9 cellular contexts compared by ENCODE assay signal in the genomic region with DNA sequence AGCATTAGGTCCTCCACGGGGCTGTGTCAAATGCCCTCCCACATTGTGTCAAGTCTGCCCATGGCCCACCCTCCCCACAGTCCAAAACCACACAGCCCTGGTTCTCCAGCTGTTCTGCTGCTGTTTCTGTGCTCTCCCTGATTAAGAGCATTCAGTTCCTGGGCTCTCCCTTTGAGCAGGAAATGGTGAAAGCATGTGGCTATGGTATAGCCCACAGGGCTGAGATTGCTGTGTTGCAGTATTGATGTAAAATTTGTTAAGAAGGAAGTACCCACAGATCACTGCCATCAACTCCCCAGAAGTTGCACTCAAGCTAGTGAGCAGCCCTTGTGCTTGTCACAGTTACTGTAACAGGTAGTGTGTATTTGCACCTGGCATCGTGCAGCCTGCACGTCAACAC. TPM values are rescaled to one million over a fixed set of nuclear protein-coding genes. Genes with fewer than 3 reads are reported as not detected.
DNase-seq lines count a peak whose midpoint lies in the region; ATAC-seq and TF ChIP-seq lines count a peak whose summit lies in the region.
"Not testable (repeated sequence)": the region's sequence is repeated elsewhere in the genome, so short reads cannot be mapped to it uniquely, and the experiment has no call there.
"Had no signal": no experiment of that assay in that cellular context is flagged by ENCODE, and none has a peak within 500 bp of the region (broad histone marks: within the 10 kb centered on the region; RNA-seq: fewer than 3 reads in every experiment).

No MANE protein-coding gene starts in this region.

- not testable (repeated sequence) for H4K20me1 ChIP-seq in DND-41 (ENCODE audit: insufficient read depth, low read length)

- peak; percentile 75 for ATAC-seq in DND-41 (ENCODE audit: insufficient read depth, low read depth)
- peak; percentile 58 for ATAC-seq in T-helper 17 cell
- ATAC-seq in activated CD8-positive, alpha-beta memory T cell treated with anti-CD3 and anti-CD28 coated beads, Interleukin-2, amount 10 ng/mL, durations not matched to agents 7 days and 5 days: peak; percentile 78
- peak; percentile 44 for ATAC-seq in central memory CD8-positive, alpha-beta T cell (replicated peaks; ENCODE audit: extremely low read depth, poor library complexity, severe bottlenecking)
- ATAC-seq in left ventricle myocardium superior: peak; percentile 15
- peak; percentile 19 for ATAC-seq in mucosa of descending colon
- peak; percentile 15 to 44 for ATAC-seq in stimulated activated naive B cell treated with anti-CD40 and anti-IgM and Interleukin-4, amounts not matched to agents 10 μg/mL and 1 μg/mL and 100 μg/mL, for 72 hours (replicated peaks)

- H2AFZ ChIP-seq in DND-41 (ENCODE audit: low read depth, low read length): not testable (repeated sequence)

- H3K27ac ChIP-seq in DND-41 (ENCODE audit: low read length): not testable (repeated sequence)

- not testable (repeated sequence) for H3K36me3 ChIP-seq in DND-41 (ENCODE audit: insufficient read depth, low read length); mucosa of descending colon (ENCODE audit: low read depth)

- CTCF ChIA-PET in activated CD8-positive, alpha-beta memory T cell treated with anti-CD3 and anti-CD28 coated beads, Interleukin-2, amount 10 ng/mL, durations not matched to agents 7 days and 5 days (lab: Charles Lee): not testable (repeated sequence)

- H3K4me3 Mint-ChIP-seq in T-helper 17 cell; activated CD8-positive, alpha-beta memory T cell treated with anti-CD3 and anti-CD28 coated beads, Interleukin-2, amount 10 ng/mL, durations not matched to agents 7 days and 5 days; central memory CD8-positive, alpha-beta T cell; stimulated activated naive B cell treated with anti-CD40 and anti-IgM and Interleukin-4, amounts not matched to agents 10 μg/mL and 1 μg/mL and 100 μg/mL, for 72 hours: not testable (repeated sequence)

- not testable (repeated sequence) for H3K36me3 Mint-ChIP-seq in T-helper 17 cell (ENCODE audit: low read depth); activated CD8-positive, alpha-beta memory T cell treated with anti-CD3 and anti-CD28 coated beads, Interleukin-2, amount 10 ng/mL, durations not matched to agents 7 days and 5 days; central memory CD8-positive, alpha-beta T cell (ENCODE audit: insufficient read depth); stimulated activated naive B cell treated with anti-CD40 and anti-IgM and Interleukin-4, amounts not matched to agents 10 μg/mL and 1 μg/mL and 100 μg/mL, for 72 hours

- H3K9me3 ChIP-seq in DND-41 (ENCODE audit: insufficient read depth, low read length, severe bottlenecking); T-helper 17 cell (ENCODE audit: control insufficient read depth, low read length, poor library complexity, severe bottlenecking); mucosa of descending colon: not testable (repeated sequence)

- not testable (repeated sequence) for H3K4me3 ChIP-seq in DND-41 (ENCODE audit: low read depth in 1 of 2, low read length in 2 of 2); mucosa of descending colon

- H3K79me2 ChIP-seq in DND-41 (ENCODE audit: insufficient read depth, low read length): not testable (repeated sequence)

- intact Hi-C loops in left ventricle myocardium superior (cut with micrococcal nuclease); mucosa of descending colon (cut with DNase I, micrococcal nuclease): not testable (repeated sequence)

- TF ChIP-seq CTCF in DND-41 (IDR thresholded peaks at IDR 0.05; ENCODE audit: borderline replicate concordance, extremely low read depth, low read length, poor library complexity, severe bottlenecking); mucosa of descending colon (IDR thresholded peaks at IDR 0.05): not testable (repeated sequence)

- not testable (repeated sequence) for H3K27me3 ChIP-seq in DND-41 (ENCODE audit: insufficient read depth, low read length, poor library complexity)

- H3K9me3 Mint-ChIP-seq in activated CD8-positive, alpha-beta memory T cell treated with anti-CD3 and anti-CD28 coated beads, Interleukin-2, amount 10 ng/mL, durations not matched to agents 7 days and 5 days (ENCODE audit: low read depth); central memory CD8-positive, alpha-beta T cell; stimulated activated naive B cell treated with anti-CD40 and anti-IgM and Interleukin-4, amounts not matched to agents 10 μg/mL and 1 μg/mL and 100 μg/mL, for 72 hours: not testable (repeated sequence)

- H3K27ac Mint-ChIP-seq in T-helper 17 cell; activated CD8-positive, alpha-beta memory T cell treated with anti-CD3 and anti-CD28 coated beads, Interleukin-2, amount 10 ng/mL, durations not matched to agents 7 days and 5 days; central memory CD8-positive, alpha-beta T cell (ENCODE audit: low read depth); stimulated activated naive B cell treated with anti-CD40 and anti-IgM and Interleukin-4, amounts not matched to agents 10 μg/mL and 1 μg/mL and 100 μg/mL, for 72 hours: not testable (repeated sequence)

- not testable (repeated sequence) for H3K27me3 Mint-ChIP-seq in T-helper 17 cell; activated CD8-positive, alpha-beta memory T cell treated with anti-CD3 and anti-CD28 coated beads, Interleukin-2, amount 10 ng/mL, durations not matched to agents 7 days and 5 days; central memory CD8-positive, alpha-beta T cell; stimulated activated naive B cell treated with anti-CD40 and anti-IgM and Interleukin-4, amounts not matched to agents 10 μg/mL and 1 μg/mL and 100 μg/mL, for 72 hours

- not testable (repeated sequence) for H3K9ac ChIP-seq in DND-41 (ENCODE audit: low read depth, low read length)

- H3K4me2 ChIP-seq in DND-41 (ENCODE audit: insufficient read depth, low read length): not testable (repeated sequence)

- not testable (repeated sequence) for DNase-seq in DND-41; T-helper 17 cell; activated CD8-positive, alpha-beta memory T cell treated with anti-CD3 and anti-CD28 coated beads, Interleukin-2, amount 10 ng/mL, durations not matched to agents 7 days and 5 days; central memory CD8-positive, alpha-beta T cell (ENCODE audit: low spot score in 2 of 2); left ventricle myocardium superior; mucosa of descending colon; stimulated activated naive B cell treated with anti-CD40 and anti-IgM and Interleukin-4, amounts not matched to agents 10 μg/mL and 1 μg/mL and 100 μg/mL, for 72 hours

- H3K4me1 Mint-ChIP-seq in T-helper 17 cell; activated CD8-positive, alpha-beta memory T cell treated with anti-CD3 and anti-CD28 coated beads, Interleukin-2, amount 10 ng/mL, durations not matched to agents 7 days and 5 days; central memory CD8-positive, alpha-beta T cell; stimulated activated naive B cell treated with anti-CD40 and anti-IgM and Interleukin-4, amounts not matched to agents 10 μg/mL and 1 μg/mL and 100 μg/mL, for 72 hours: not testable (repeated sequence)

- not testable (repeated sequence) for H3K4me1 ChIP-seq in DND-41 (ENCODE audit: insufficient read depth, low read length); mucosa of descending colon (ENCODE audit: low read depth)

RNA-seq across cellular contexts. Expression of gene SYT15, which starts 9.3 kb away (rescaled TPM):
- total RNA-seq in T-helper 17 cell (1 to 10 TPM; 1.0 to 1.1 TPM), left ventricle myocardium superior (3.6 TPM), mucosa of descending colon (1 to 10 TPM; 1.4 to 3.2 (median 2.3) TPM)
- 1 to 10 TPM in 1 of 2 experiments, under 1 TPM in 1; 0.33 to 1.5 TPM for total RNA-seq in activated CD8-positive, alpha-beta memory T cell treated with anti-CD3 and anti-CD28 coated beads, Interleukin-2, amount 10 ng/mL, durations not matched to agents 7 days and 5 days
- total RNA-seq: HT-29 had no signal

RNA-seq across cellular contexts. Expression of gene GPRIN2, which starts 31.8 kb away (rescaled TPM):
- total RNA-seq in T-helper 17 cell (not detected), left ventricle myocardium superior (not detected), mucosa of descending colon (10 to 100 TPM; 17.2 to 58.7 (median 40.7) TPM)
- not detected for total RNA-seq in activated CD8-positive, alpha-beta memory T cell treated with anti-CD3 and anti-CD28 coated beads, Interleukin-2, amount 10 ng/mL, durations not matched to agents 7 days and 5 days
- total RNA-seq: CD4-positive, CD25-positive, alpha-beta regulatory T cell had no signal

Comparison
In these comparisons a context has a peak if more than half of its experiments do, and no peak if none do; other contexts are left out.
1. ATAC-seq: peak in every context shown above with its lines; median percentile 78 in activated CD8-positive, alpha-beta memory T cell treated with anti-CD3 and anti-CD28 coated beads, Interleukin-2, amount 10 ng/mL, durations not matched to agents 7 days and 5 days; 75 in DND-41; 58 in T-helper 17 cell; 44 in central memory CD8-positive, alpha-beta T cell; 30 in stimulated activated naive B cell treated with anti-CD40 and anti-IgM and Interleukin-4, amounts not matched to agents 10 μg/mL and 1 μg/mL and 100 μg/mL, for 72 hours; 19 in mucosa of descending colon; 15 in left ventricle myocardium superior.
2. RNA of gene GPRIN2, which starts 31.8 kb away (total RNA-seq): 17.2 to 58.7 TPM in mucosa of descending colon; not detected in left ventricle myocardium superior (single experiment), not detected in T-helper 17 cell and not detected in activated CD8-positive, alpha-beta memory T cell treated with anti-CD3 and anti-CD28 coated beads, Interleukin-2, amount 10 ng/mL, durations not matched to agents 7 days and 5 days; every median in the first group is over 10 times any median in the second.